In genomic region chr20:33812673-33813462, GRCh38 we compare ENCODE assay signal across 8 cellular contexts. TPM values are rescaled to one million over a fixed set of nuclear protein-coding genes. Genes with fewer than 3 reads are reported as not detected.
DNase-seq lines count a peak whose midpoint lies in the region; ATAC-seq, FAIRE-seq and TF ChIP-seq lines count a peak whose summit lies in the region.

No MANE protein-coding gene starts in this region.

- H3K27me3 ChIP-seq in BJ (ENCODE audit: control insufficient read depth, insufficient read depth, low read length) (no peaks in the 10 kb centered on the region), HUES48 (ENCODE audit: control insufficient read depth, insufficient read depth, low read length) (no peaks in the 10 kb centered on the region), keratinocyte (ENCODE audit: control insufficient read depth, extremely low read depth, insufficient read depth, low read length) (no peaks in the 10 kb centered on the region), suprapubic skin (no peaks in the 10 kb centered on the region)

- peak overlapping the region; percentile 99 for H3K4me3 Mint-ChIP-seq in activated naive CD8-positive, alpha-beta T cell treated with anti-CD3 and anti-CD28 coated beads, Interleukin-2, amount 50 U/mL, for 24 hours

- H3K27ac ChIP-seq in HUES48 (ENCODE audit: low read depth, low read length): peak overlapping the region; percentile 81
- H3K27ac ChIP-seq in keratinocyte (ENCODE audit: control insufficient read depth, insufficient read depth, low read length): peak overlapping the region; percentile 98
- H3K27ac ChIP-seq in suprapubic skin: peak overlapping the region; percentile 96

- 22% methylated on average over 12 of the region's 12 CpGs for WGBS in suprapubic skin

- H3K4me1 ChIP-seq in HUES48 (ENCODE audit: control insufficient read depth, insufficient read depth, low read length): peaks cover 13% of the 10 kb centered on the region
- peaks cover 10% of the 10 kb centered on the region for H3K4me1 ChIP-seq in keratinocyte (ENCODE audit: control insufficient read depth, extremely low read depth, insufficient read depth, low read length)
- peaks cover 57% of the 10 kb centered on the region for H3K4me1 ChIP-seq in suprapubic skin

- POLR2A ChIA-PET in BJ (lab: Charles Lee): interaction anchor here (0.6 to 0.7 kb wide), 2 partner anchors 10 to 1226 kb away, joined by 6 to 12 read pairs; no protein-coding TSS in a partner anchor

- dilution Hi-C loops in keratinocyte (cut with MboI; ENCODE audit: extremely low pct_ligation_motif_present, low sequenced_read_pairs): no loop called here

- no peaks in the 10 kb centered on the region for H3K27me3 Mint-ChIP-seq in activated naive CD8-positive, alpha-beta T cell treated with anti-CD3 and anti-CD28 coated beads, Interleukin-2, amount 50 U/mL, for 24 hours

- peaks cover 58% of the 10 kb centered on the region for H3K4me1 Mint-ChIP-seq in activated naive CD8-positive, alpha-beta T cell treated with anti-CD3 and anti-CD28 coated beads, Interleukin-2, amount 50 U/mL, for 24 hours

- H3K4me2 ChIP-seq in keratinocyte (ENCODE audit: control insufficient read depth, extremely low read depth, insufficient read depth, low read depth, low read length): peak overlapping the region; percentile 81

- H3K9me3 Mint-ChIP-seq in activated naive CD8-positive, alpha-beta T cell treated with anti-CD3 and anti-CD28 coated beads, Interleukin-2, amount 50 U/mL, for 24 hours: no peaks in the 10 kb centered on the region

- H2AFZ ChIP-seq in keratinocyte (ENCODE audit: control insufficient read depth, low read length): no peak overlapping the region

- DNase-seq in BJ (ENCODE audit: low read depth): no peak
- DNase-seq in activated naive CD8-positive, alpha-beta T cell treated with anti-CD3 and anti-CD28 coated beads, Interleukin-2, amount 50 U/mL, for 24 hours: no peak
- DNase-seq in keratinocyte (ENCODE audit: low read depth, low spot score): no peak
- no peak for DNase-seq in suprapubic skin (ENCODE audit: low spot score in 2 of 2)
- DNase-seq in frontal cortex (ENCODE audit: low spot score in 2 of 2): no peak
- DNase-seq in ecto neural progenitor cell (ENCODE audit: low spot score): no peak

- no peak for TF ChIP-seq EP300 in suprapubic skin (IDR thresholded peaks at IDR 0.05)

- H3K36me3 ChIP-seq in BJ (ENCODE audit: control insufficient read depth, insufficient read depth, low read length): no peaks in the 10 kb centered on the region
- H3K36me3 ChIP-seq in HUES48 (ENCODE audit: control insufficient read depth, insufficient read depth, low read length): no peaks in the 10 kb centered on the region; the same call in 1 of the 2 replicates
- peaks cover 4 to 5% of the 10 kb centered on the region in 2 experiments for H3K36me3 ChIP-seq in keratinocyte (ENCODE audit: control insufficient read depth in 2 of 2, extremely low read depth in 1 of 2, insufficient read depth in 2 of 2, low read length in 2 of 2)
- no peaks in the 10 kb centered on the region for H3K36me3 ChIP-seq in suprapubic skin

- H3K27ac Mint-ChIP-seq in activated naive CD8-positive, alpha-beta T cell treated with anti-CD3 and anti-CD28 coated beads, Interleukin-2, amount 50 U/mL, for 24 hours: peak overlapping the region; percentile 98

- no peaks in the 10 kb centered on the region for H3K9me3 ChIP-seq in HUES48 (ENCODE audit: control insufficient read depth, insufficient read depth, low read length)
- no peaks in the 10 kb centered on the region for H3K9me3 ChIP-seq in keratinocyte (ENCODE audit: control insufficient read depth, low read depth, low read length)
- H3K9me3 ChIP-seq in suprapubic skin: no peaks in the 10 kb centered on the region

- H3K79me2 ChIP-seq in keratinocyte (ENCODE audit: control insufficient read depth, insufficient read depth, low read length): peaks cover 64% of the 10 kb centered on the region

- TF ChIP-seq POLR2A in suprapubic skin (IDR thresholded peaks at IDR 0.05): no peak

- CTCF ChIA-PET in BJ (lab: Yijun Ruan, JAX): interaction anchor here (1.1 to 2.0 kb wide), 5 partner anchors 14 to 356 kb away, joined by 3 to 7 read pairs (median 4); no protein-coding TSS in a partner anchor

- FAIRE-seq in keratinocyte (lab: Jason Lieb, UNC): no peak
- FAIRE-seq in frontal cortex (lab: Jason Lieb, UNC): no peak

- H3K9ac ChIP-seq in HUES48 (ENCODE audit: low read depth, low read length) (peak overlapping the region; percentile 88; the same call in 1 of the 2 replicates), keratinocyte (ENCODE audit: control insufficient read depth, extremely low read depth, insufficient read depth, low read length) (peak overlapping the region; percentile 100)

- H3K9me1 ChIP-seq in keratinocyte (ENCODE audit: control insufficient read depth, extremely low read depth, insufficient read depth, low read length): no peaks in the 10 kb centered on the region

- TF ChIP-seq CTCF in BJ (IDR thresholded peaks at IDR 0.05; ENCODE audit: insufficient read depth, low read depth, low read length): no peak
- TF ChIP-seq CTCF in keratinocyte (optimal IDR thresholded peaks at IDR 0.05 in 1 of 3, IDR thresholded peaks at IDR 0.05 in 1 of 3, conservative IDR thresholded peaks at IDR 0.05 in 1 of 3; ENCODE audit: extremely low read depth in 1 of 3, insufficient read depth in 2 of 3, low read length in 3 of 3): no peak
- TF ChIP-seq CTCF in suprapubic skin (IDR thresholded peaks at IDR 0.05): no peak

- peaks cover 32% of the 10 kb centered on the region for H3K36me3 Mint-ChIP-seq in activated naive CD8-positive, alpha-beta T cell treated with anti-CD3 and anti-CD28 coated beads, Interleukin-2, amount 50 U/mL, for 24 hours (ENCODE audit: low read depth)

- peaks cover 19% of the 10 kb centered on the region for H4K20me1 ChIP-seq in keratinocyte (ENCODE audit: control insufficient read depth, extremely low read depth, insufficient read depth, low read length)

- ATAC-seq in activated naive CD8-positive, alpha-beta T cell treated with anti-CD3 and anti-CD28 coated beads, Interleukin-2, amount 50 U/mL, for 24 hours: no peak
- ATAC-seq in GM21423 (IDR thresholded peaks at IDR 0.05; ENCODE audit: unreplicated experiment): no peak

- H3K4me3 ChIP-seq in BJ (ENCODE audit: low read depth, low read length) (peak overlapping the region; percentile 93), HUES48 (ENCODE audit: low read depth, low read length) (peak overlapping the region; percentile 96), keratinocyte (ENCODE audit: control insufficient read depth in 2 of 3, extremely low read depth in 1 of 3, insufficient read depth in 2 of 3, low read depth in 1 of 3, low read length in 3 of 3) (peak overlapping the region; percentile 70 to 94 (median 84)), suprapubic skin (peak overlapping the region; percentile 75)

RNA-seq across cellular contexts. Expression of gene CHMP4B, which starts 1.7 kb away (rescaled TPM):
- polyA plus RNA-seq in BJ (2011; rRNA removed) (65.3 and 84.0 TPM in 2 replicates), keratinocyte (44.9 to 72.2 TPM (median 68.2 TPM) in 3 replicates)
- 23.4 and 27.1 TPM in 2 replicates for polyA minus RNA-seq in BJ (2011; rRNA and poly(A)+ RNA removed)
- polyA plus RNA-seq in keratinocyte (2011; ENCODE audit: low read depth): 133 TPM
- 94.0 and 113 TPM in 2 replicates for polyA plus RNA-seq in keratinocyte (2011; cell fraction: cytosol; rRNA removed)
- 44.6 and 45.0 TPM in 2 replicates for polyA plus RNA-seq in keratinocyte (2011; cell fraction: nucleus; rRNA removed)
- polyA plus RNA-seq in keratinocyte (2012; ENCODE audit: low replicate concordance): 76.5 and 96.9 TPM in 2 replicates
- polyA minus RNA-seq in keratinocyte: 12.6 to 22.0 TPM (median 14.5 TPM) in 3 replicates
- 32.0 TPM for polyA minus RNA-seq in keratinocyte (2011; cell fraction: cytosol; rRNA and poly(A)+ RNA removed)
- polyA minus RNA-seq in keratinocyte (2011; cell fraction: nucleus; rRNA and poly(A)+ RNA removed): 6.4 and 11.7 TPM in 2 replicates
- total RNA-seq in suprapubic skin (10 to 100 TPM; 62.1 to 95.8 (median 74.8) TPM), frontal cortex (27.7 TPM)
